In genomic region chr2:47872941-47873340, GRCh38 we compare ENCODE assay signal across 25 cellular contexts.
"Had no signal": no experiment of that assay in that cellular context is flagged by ENCODE, and none has a peak within 500 bp of the region (broad histone marks: within the 10 kb centered on the region; RNA-seq: fewer than 3 reads in every experiment).

No MANE protein-coding gene starts in this region.

- H3K27ac Mint-ChIP-seq: activated T-helper 1 cell treated with anti-CD3 and anti-CD28 coated beads, Interleukin-12 subunit alpha, Interleukin-12 subunit beta, Interleukin-2, Interleukin-4 antibody, amounts not matched to agents 30 ng/mL and 10 ng/mL and 1 ng/mL, durations not matched to agents 14 hours and 24 hours and 36 hours; type B pancreatic cell had no signal

- DNase-seq: activated CD4-positive, alpha-beta T cell treated with anti-CD3 and anti-CD28 coated beads for 4 hours; activated CD4-positive, alpha-beta T cell treated with anti-CD3 and anti-CD28 coated beads, Interleukin-2, amount 50 U/mL, for 48 hours; activated CD4-positive, CD25-positive, alpha-beta regulatory T cell; activated CD8-positive, alpha-beta memory T cell treated with anti-CD3 and anti-CD28 coated beads, Interleukin-2, amount 50 U/mL, for 48 hours; activated gamma-delta T cell treated with Interleukin-2 at 50 U/mL for 16 hours; anterior cingulate cortex; body of pancreas; dermis blood vessel endothelial cell; effector CD8-positive, alpha-beta T cell; glutamatergic neuron; hippocampal formation; left ventricle myocardium superior; mammary epithelial cell; occipital lobe; right lobe of liver; stimulated activated CD4-positive, alpha-beta T cell treated with anti-CD3 and anti-CD28 coated beads, Interleukin-1b, Interleukin-23, amount 100 ng/mL, for 48 hours; SW 1271; T-helper 17 cell; testis had no signal

- H3K36me3 ChIP-seq: right lobe of liver had no signal

- H3K27me3 Mint-ChIP-seq: T-helper 17 cell, type B pancreatic cell had no signal

- H3K4me1 ChIP-seq: right lobe of liver had no signal

- H3K9me3 ChIP-seq: body of pancreas, right lobe of liver, testis, vagina had no signal

- H3K4me3 ChIP-seq: body of pancreas, right lobe of liver, skin epidermis, testis, vagina had no signal

- H3K27ac ChIP-seq: body of pancreas, right lobe of liver, skin epidermis, testis, vagina had no signal

- H3K27me3 ChIP-seq: body of pancreas, right lobe of liver, testis, vagina had no signal

- ATAC-seq: body of pancreas, esophagus mucosa, left ventricle myocardium superior, right lobe of liver, T-helper 17 cell had no signal

- H3K9me3 Mint-ChIP-seq: activated T-helper 1 cell treated with anti-CD3 and anti-CD28 coated beads, Interleukin-12 subunit alpha, Interleukin-12 subunit beta, Interleukin-2, Interleukin-4 antibody, amounts not matched to agents 30 ng/mL and 10 ng/mL and 1 ng/mL, durations not matched to agents 14 hours and 24 hours and 36 hours; neural crest cell had no signal

- H3K4me3 Mint-ChIP-seq: activated T-helper 1 cell treated with anti-CD3 and anti-CD28 coated beads, Interleukin-12 subunit alpha, Interleukin-12 subunit beta, Interleukin-2, Interleukin-4 antibody, amounts not matched to agents 30 ng/mL and 10 ng/mL and 1 ng/mL, durations not matched to agents 14 hours and 24 hours and 36 hours; neural crest cell; T-helper 17 cell; type B pancreatic cell had no signal
